In genomic region chr7:139721417-139721816, GRCh38 we compare ENCODE assay signal across 1 cellular context.
A peak's percentile ranks its signal among the peaks of the same experiment; 100 is the strongest.
TF ChIP-seq lines count a peak whose summit lies in the region.

No MANE protein-coding gene starts in this region.

TF ChIP-seq in HepG2, 621 proteins besides CTCF, POLR2A, EP300 and RAD21 (continued from another document):
- TF ChIP-seq, protein P1, sequence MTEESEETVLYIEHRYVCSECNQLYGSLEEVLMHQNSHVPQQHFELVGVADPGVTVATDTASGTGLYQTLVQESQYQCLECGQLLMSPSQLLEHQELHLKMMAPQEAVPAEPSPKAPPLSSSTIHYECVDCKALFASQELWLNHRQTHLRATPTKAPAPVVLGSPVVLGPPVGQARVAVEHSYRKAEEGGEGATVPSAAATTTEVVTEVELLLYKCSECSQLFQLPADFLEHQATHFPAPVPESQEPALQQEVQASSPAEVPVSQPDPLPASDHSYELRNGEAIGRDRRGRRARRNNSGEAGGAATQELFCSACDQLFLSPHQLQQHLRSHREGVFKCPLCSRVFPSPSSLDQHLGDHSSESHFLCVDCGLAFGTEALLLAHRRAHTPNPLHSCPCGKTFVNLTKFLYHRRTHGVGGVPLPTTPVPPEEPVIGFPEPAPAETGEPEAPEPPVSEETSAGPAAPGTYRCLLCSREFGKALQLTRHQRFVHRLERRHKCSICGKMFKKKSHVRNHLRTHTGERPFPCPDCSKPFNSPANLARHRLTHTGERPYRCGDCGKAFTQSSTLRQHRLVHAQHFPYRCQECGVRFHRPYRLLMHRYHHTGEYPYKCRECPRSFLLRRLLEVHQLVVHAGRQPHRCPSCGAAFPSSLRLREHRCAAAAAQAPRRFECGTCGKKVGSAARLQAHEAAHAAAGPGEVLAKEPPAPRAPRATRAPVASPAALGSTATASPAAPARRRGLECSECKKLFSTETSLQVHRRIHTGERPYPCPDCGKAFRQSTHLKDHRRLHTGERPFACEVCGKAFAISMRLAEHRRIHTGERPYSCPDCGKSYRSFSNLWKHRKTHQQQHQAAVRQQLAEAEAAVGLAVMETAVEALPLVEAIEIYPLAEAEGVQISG (CRISPR knock-in tag; IDR thresholded peaks at IDR 0.05), result no peak
- TF ChIP-seq, protein P2, sequence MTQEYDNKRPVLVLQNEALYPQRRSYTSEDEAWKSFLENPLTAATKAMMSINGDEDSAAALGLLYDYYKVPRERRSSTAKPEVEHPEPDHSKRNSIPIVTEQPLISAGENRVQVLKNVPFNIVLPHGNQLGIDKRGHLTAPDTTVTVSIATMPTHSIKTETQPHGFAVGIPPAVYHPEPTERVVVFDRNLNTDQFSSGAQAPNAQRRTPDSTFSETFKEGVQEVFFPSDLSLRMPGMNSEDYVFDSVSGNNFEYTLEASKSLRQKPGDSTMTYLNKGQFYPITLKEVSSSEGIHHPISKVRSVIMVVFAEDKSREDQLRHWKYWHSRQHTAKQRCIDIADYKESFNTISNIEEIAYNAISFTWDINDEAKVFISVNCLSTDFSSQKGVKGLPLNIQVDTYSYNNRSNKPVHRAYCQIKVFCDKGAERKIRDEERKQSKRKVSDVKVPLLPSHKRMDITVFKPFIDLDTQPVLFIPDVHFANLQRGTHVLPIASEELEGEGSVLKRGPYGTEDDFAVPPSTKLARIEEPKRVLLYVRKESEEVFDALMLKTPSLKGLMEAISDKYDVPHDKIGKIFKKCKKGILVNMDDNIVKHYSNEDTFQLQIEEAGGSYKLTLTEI (CRISPR knock-in tag; conservative IDR thresholded peaks at IDR 0.05), result no peak
- TF ChIP-seq KAT8 (CRISPR knock-in tag; IDR thresholded peaks at IDR 0.05) (no peak), RBM39 (IDR thresholded peaks at IDR 0.05; ENCODE audit: low read depth, low read length, poor library complexity, severe bottlenecking) (no peak), IRF2 (CRISPR knock-in tag; IDR thresholded peaks at IDR 0.05) (no peak), SRSF1 (optimal IDR thresholded peaks at IDR 0.05; ENCODE audit: low read depth, low read length) (no peak), CBX2 (IDR thresholded peaks at IDR 0.05; ENCODE audit: low read depth, low read length) (no peak), CBX2 (CRISPR knock-in tag; IDR thresholded peaks at IDR 0.05; ENCODE audit: low read depth) (no peak), PPARG (CRISPR knock-in tag; conservative IDR thresholded peaks at IDR 0.05) (peak; percentile 67; the same call in 1 of the 2 replicates), SP5 (CRISPR knock-in tag; IDR thresholded peaks at IDR 0.05; ENCODE audit: borderline replicate concordance, low read depth) (0 out of 2 replicates have a peak, but pooled peaks have one; percentile 27), SOX13 (IDR thresholded peaks at IDR 0.05) (no peak), SOX13 (CRISPR knock-in tag; conservative IDR thresholded peaks at IDR 0.05 in 1 of 2, IDR thresholded peaks at IDR 0.05 in 1 of 2) (peak in 1 of 2 experiments; percentile 42; a peak in 1 of 4 replicates), FOXK2 (IDR thresholded peaks at IDR 0.05) (no peak), PAX8 (CRISPR knock-in tag; IDR thresholded peaks at IDR 0.05; ENCODE audit: borderline replicate concordance) (no peak), RXRB (CRISPR knock-in tag; IDR thresholded peaks at IDR 0.05; ENCODE audit: borderline replicate concordance) (0 out of 2 replicates have a peak, but pooled peaks have one; percentile 45), MIXL1 (CRISPR knock-in tag; IDR thresholded peaks at IDR 0.05) (no peak), STAG1 (CRISPR knock-in tag; IDR thresholded peaks at IDR 0.05) (0 out of 2 replicates have a peak, but pooled peaks have one; percentile 3), BCL6 (CRISPR knock-in tag; IDR thresholded peaks at IDR 0.05) (peak; percentile 93), TOE1 (CRISPR knock-in tag; IDR thresholded peaks at IDR 0.05) (no peak), ZNF607 (CRISPR knock-in tag; IDR thresholded peaks at IDR 0.05; ENCODE audit: borderline replicate concordance) (no peak), ZNF839 (CRISPR knock-in tag; IDR thresholded peaks at IDR 0.05; ENCODE audit: borderline replicate concordance) (no peak), HCFC1 (IDR thresholded peaks at IDR 0.05; ENCODE audit: low read depth, low read length) (no peak), KDM5A (IDR thresholded peaks at IDR 0.05; ENCODE audit: borderline replicate concordance, low read length) (no peak), ATF7 (IDR thresholded peaks at IDR 0.05) (no peak), ATF7 (CRISPR knock-in tag; IDR thresholded peaks at IDR 0.05) (no peak), GPN1 (CRISPR knock-in tag; IDR thresholded peaks at IDR 0.05; ENCODE audit: borderline replicate concordance) (no peak), FIP1L1 (IDR thresholded peaks at IDR 0.05; ENCODE audit: borderline replicate concordance, insufficient read depth, low read depth, low read length) (no peak), GATAD1 (CRISPR knock-in tag; IDR thresholded peaks at IDR 0.05) (no peak), ZC3H13 (CRISPR knock-in tag; IDR thresholded peaks at IDR 0.05) (no peak), HOXA9 (CRISPR knock-in tag; IDR thresholded peaks at IDR 0.05; ENCODE audit: borderline replicate concordance) (no peak), ZNF256 (CRISPR knock-in tag; conservative IDR thresholded peaks at IDR 0.05) (no peak)
- TF ChIP-seq, protein P3, sequence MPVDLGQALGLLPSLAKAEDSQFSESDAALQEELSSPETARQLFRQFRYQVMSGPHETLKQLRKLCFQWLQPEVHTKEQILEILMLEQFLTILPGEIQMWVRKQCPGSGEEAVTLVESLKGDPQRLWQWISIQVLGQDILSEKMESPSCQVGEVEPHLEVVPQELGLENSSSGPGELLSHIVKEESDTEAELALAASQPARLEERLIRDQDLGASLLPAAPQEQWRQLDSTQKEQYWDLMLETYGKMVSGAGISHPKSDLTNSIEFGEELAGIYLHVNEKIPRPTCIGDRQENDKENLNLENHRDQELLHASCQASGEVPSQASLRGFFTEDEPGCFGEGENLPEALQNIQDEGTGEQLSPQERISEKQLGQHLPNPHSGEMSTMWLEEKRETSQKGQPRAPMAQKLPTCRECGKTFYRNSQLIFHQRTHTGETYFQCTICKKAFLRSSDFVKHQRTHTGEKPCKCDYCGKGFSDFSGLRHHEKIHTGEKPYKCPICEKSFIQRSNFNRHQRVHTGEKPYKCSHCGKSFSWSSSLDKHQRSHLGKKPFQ (CRISPR knock-in tag; IDR thresholded peaks at IDR 0.05; ENCODE audit: insufficient replicate concordance), result no peak
- TF ChIP-seq, protein P4, sequence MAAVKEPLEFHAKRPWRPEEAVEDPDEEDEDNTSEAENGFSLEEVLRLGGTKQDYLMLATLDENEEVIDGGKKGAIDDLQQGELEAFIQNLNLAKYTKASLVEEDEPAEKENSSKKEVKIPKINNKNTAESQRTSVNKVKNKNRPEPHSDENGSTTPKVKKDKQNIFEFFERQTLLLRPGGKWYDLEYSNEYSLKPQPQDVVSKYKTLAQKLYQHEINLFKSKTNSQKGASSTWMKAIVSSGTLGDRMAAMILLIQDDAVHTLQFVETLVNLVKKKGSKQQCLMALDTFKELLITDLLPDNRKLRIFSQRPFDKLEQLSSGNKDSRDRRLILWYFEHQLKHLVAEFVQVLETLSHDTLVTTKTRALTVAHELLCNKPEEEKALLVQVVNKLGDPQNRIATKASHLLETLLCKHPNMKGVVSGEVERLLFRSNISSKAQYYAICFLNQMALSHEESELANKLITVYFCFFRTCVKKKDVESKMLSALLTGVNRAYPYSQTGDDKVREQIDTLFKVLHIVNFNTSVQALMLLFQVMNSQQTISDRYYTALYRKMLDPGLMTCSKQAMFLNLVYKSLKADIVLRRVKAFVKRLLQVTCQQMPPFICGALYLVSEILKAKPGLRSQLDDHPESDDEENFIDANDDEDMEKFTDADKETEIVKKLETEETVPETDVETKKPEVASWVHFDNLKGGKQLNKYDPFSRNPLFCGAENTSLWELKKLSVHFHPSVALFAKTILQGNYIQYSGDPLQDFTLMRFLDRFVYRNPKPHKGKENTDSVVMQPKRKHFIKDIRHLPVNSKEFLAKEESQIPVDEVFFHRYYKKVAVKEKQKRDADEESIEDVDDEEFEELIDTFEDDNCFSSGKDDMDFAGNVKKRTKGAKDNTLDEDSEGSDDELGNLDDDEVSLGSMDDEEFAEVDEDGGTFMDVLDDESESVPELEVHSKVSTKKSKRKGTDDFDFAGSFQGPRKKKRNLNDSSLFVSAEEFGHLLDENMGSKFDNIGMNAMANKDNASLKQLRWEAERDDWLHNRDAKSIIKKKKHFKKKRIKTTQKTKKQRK (IDR thresholded peaks at IDR 0.05; ENCODE audit: low read length), result no peak
- TF ChIP-seq, protein P5, sequence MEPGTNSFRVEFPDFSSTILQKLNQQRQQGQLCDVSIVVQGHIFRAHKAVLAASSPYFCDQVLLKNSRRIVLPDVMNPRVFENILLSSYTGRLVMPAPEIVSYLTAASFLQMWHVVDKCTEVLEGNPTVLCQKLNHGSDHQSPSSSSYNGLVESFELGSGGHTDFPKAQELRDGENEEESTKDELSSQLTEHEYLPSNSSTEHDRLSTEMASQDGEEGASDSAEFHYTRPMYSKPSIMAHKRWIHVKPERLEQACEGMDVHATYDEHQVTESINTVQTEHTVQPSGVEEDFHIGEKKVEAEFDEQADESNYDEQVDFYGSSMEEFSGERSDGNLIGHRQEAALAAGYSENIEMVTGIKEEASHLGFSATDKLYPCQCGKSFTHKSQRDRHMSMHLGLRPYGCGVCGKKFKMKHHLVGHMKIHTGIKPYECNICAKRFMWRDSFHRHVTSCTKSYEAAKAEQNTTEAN (CRISPR knock-in tag; conservative IDR thresholded peaks at IDR 0.05), result no peak
- TF ChIP-seq, protein P6, sequence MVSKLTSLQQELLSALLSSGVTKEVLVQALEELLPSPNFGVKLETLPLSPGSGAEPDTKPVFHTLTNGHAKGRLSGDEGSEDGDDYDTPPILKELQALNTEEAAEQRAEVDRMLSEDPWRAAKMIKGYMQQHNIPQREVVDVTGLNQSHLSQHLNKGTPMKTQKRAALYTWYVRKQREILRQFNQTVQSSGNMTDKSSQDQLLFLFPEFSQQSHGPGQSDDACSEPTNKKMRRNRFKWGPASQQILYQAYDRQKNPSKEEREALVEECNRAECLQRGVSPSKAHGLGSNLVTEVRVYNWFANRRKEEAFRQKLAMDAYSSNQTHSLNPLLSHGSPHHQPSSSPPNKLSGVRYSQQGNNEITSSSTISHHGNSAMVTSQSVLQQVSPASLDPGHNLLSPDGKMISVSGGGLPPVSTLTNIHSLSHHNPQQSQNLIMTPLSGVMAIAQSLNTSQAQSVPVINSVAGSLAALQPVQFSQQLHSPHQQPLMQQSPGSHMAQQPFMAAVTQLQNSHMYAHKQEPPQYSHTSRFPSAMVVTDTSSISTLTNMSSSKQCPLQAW (CRISPR knock-in tag; IDR thresholded peaks at IDR 0.05), result no peak
- TF ChIP-seq, protein P7, sequence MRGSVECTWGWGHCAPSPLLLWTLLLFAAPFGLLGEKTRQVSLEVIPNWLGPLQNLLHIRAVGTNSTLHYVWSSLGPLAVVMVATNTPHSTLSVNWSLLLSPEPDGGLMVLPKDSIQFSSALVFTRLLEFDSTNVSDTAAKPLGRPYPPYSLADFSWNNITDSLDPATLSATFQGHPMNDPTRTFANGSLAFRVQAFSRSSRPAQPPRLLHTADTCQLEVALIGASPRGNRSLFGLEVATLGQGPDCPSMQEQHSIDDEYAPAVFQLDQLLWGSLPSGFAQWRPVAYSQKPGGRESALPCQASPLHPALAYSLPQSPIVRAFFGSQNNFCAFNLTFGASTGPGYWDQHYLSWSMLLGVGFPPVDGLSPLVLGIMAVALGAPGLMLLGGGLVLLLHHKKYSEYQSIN (CRISPR knock-in tag; IDR thresholded peaks at IDR 0.05; ENCODE audit: borderline replicate concordance), result no peak
